In genomic region chr10:11824825-11825224, GRCh38 we compare ENCODE assay signal across 15 cellular contexts. TPM values are rescaled to one million over a fixed set of nuclear protein-coding genes. Genes with fewer than 3 reads are reported as not detected.
DNase-seq lines count a peak whose midpoint lies in the region; ATAC-seq and TF ChIP-seq lines count a peak whose summit lies in the region.
"Had no signal": no experiment of that assay in that cellular context is flagged by ENCODE, and none has a peak within 500 bp of the region (broad histone marks: within the 10 kb centered on the region; RNA-seq: fewer than 3 reads in every experiment).

No MANE protein-coding gene starts in this region.

- TF ChIP-seq CTCF in endodermal cell (conservative IDR thresholded peaks at IDR 0.05) (no peak), mesothelial cell of epicardium (IDR thresholded peaks at IDR 0.05; ENCODE audit: unreplicated experiment) (no peak), upper lobe of right lung (IDR thresholded peaks at IDR 0.05) (no peak)

- H3K36me3 ChIP-seq in endodermal cell (ENCODE audit: control insufficient read depth, insufficient read depth, low read length) (no peaks in the 10 kb centered on the region), upper lobe of right lung (no peaks in the 10 kb centered on the region)

- H3K4me3 Mint-ChIP-seq in activated naive CD4-positive, alpha-beta T cell treated with anti-CD3 and anti-CD28 coated beads, Interleukin-2, amount 50 U/mL, for 24 hours: peak overlapping the region; percentile 47
- no peak overlapping the region for H3K4me3 Mint-ChIP-seq in activated naive CD4-positive, alpha-beta T cell treated with anti-CD3 and anti-CD28 coated beads for 36 hours
- H3K4me3 Mint-ChIP-seq in endodermal cell (peak overlapping the region; percentile 71), mesothelial cell of epicardium (peak overlapping the region; percentile 87)

- 94 to 95% methylated on average over 7 to 11 of the region's 11 CpGs for WGBS in endodermal cell (ENCODE audit: insufficient coverage in 1 of 2, insufficient read length in 1 of 2), 2 experiments

- no peaks in the 10 kb centered on the region for H3K9me3 ChIP-seq in endodermal cell (ENCODE audit: control insufficient read depth, low read length)
- no peaks in the 10 kb centered on the region for H3K9me3 ChIP-seq in upper lobe of right lung

- H3K9ac ChIP-seq in endodermal cell (ENCODE audit: extremely low read depth, low read length, poor library complexity, severe bottlenecking): no peak overlapping the region

- H3K27me3 ChIP-seq in endodermal cell (ENCODE audit: control insufficient read depth, insufficient read depth, low read length, poor library complexity, severe bottlenecking): no peaks in the 10 kb centered on the region
- H3K27me3 ChIP-seq in upper lobe of right lung: no peaks in the 10 kb centered on the region

- H3K4me1 ChIP-seq in endodermal cell (ENCODE audit: control insufficient read depth, insufficient read depth, low read length) (peaks cover 6% of the 10 kb centered on the region), upper lobe of right lung (peaks cover 7% of the 10 kb centered on the region)

- H3K27ac Mint-ChIP-seq in activated naive CD4-positive, alpha-beta T cell treated with anti-CD3 and anti-CD28 coated beads, Interleukin-2, amount 50 U/mL, for 24 hours: no peak overlapping the region
- no peak overlapping the region for H3K27ac Mint-ChIP-seq in activated naive CD4-positive, alpha-beta T cell treated with anti-CD3 and anti-CD28 coated beads for 36 hours
- H3K27ac Mint-ChIP-seq in endodermal cell (no peak overlapping the region), mesothelial cell of epicardium (peak overlapping the region; percentile 76)
- H3K27ac Mint-ChIP-seq: activated B cell treated with CpG ODN at 0.5 μM for 24 hours; activated T-cell treated with anti-CD3 and anti-CD28 coated beads, Interleukin-2, amount 50 U/mL, for 24 hours had no signal

- H3K27me3 Mint-ChIP-seq in activated naive CD4-positive, alpha-beta T cell treated with anti-CD3 and anti-CD28 coated beads, Interleukin-2, amount 50 U/mL, for 24 hours: peaks cover 30% of the 10 kb centered on the region
- peaks cover 36% of the 10 kb centered on the region for H3K27me3 Mint-ChIP-seq in activated naive CD4-positive, alpha-beta T cell treated with anti-CD3 and anti-CD28 coated beads for 36 hours (ENCODE audit: low read depth)
- H3K27me3 Mint-ChIP-seq in endodermal cell (ENCODE audit: insufficient read depth) (peaks cover 8% of the 10 kb centered on the region), mesothelial cell of epicardium (ENCODE audit: low read depth) (peaks cover 4% of the 10 kb centered on the region)

- ATAC-seq in upper lobe of right lung (no peak), HG02885 (IDR thresholded peaks at IDR 0.05; ENCODE audit: poor library complexity, unreplicated experiment) (no peak)
- ATAC-seq: left ventricle myocardium superior had no signal

- DNase-seq in activated naive CD4-positive, alpha-beta T cell treated with anti-CD3 and anti-CD28 coated beads for 36 hours: no peak
- DNase-seq in endodermal cell: no peak
- no peak for DNase-seq in mesothelial cell of epicardium (ENCODE audit: low spot score in 2 of 2, unreplicated experiment in 2 of 2)
- DNase-seq in upper lobe of right lung: no peak
- no peak for DNase-seq in RKO (ENCODE audit: low spot score)
- DNase-seq in NCI-H1436 treated with DMSO at 0.1 percent for 48 hours (lab: John Stamatoyannopoulos, UW): no peak
- DNase-seq: activated B cell treated with CpG ODN at 0.5 μM for 24 hours; activated T-cell treated with anti-CD3 and anti-CD28 coated beads, Interleukin-2, amount 50 U/mL, for 24 hours; KBM-7; left ventricle myocardium superior; NCI-H2171 treated with DMSO at 0.1 percent for 48 hours; Right ventricle myocardium superior; substantia nigra had no signal

- intact Hi-C loops in activated naive CD4-positive, alpha-beta T cell treated with anti-CD3 and anti-CD28 coated beads for 36 hours (cut with micrococcal nuclease): no loop called here
- intact Hi-C loops in upper lobe of right lung (cut with DNase I): no loop called here

- H3K36me3 Mint-ChIP-seq in activated naive CD4-positive, alpha-beta T cell treated with anti-CD3 and anti-CD28 coated beads, Interleukin-2, amount 50 U/mL, for 24 hours: no peaks in the 10 kb centered on the region
- no peaks in the 10 kb centered on the region for H3K36me3 Mint-ChIP-seq in activated naive CD4-positive, alpha-beta T cell treated with anti-CD3 and anti-CD28 coated beads for 36 hours (ENCODE audit: low read depth)
- no peaks in the 10 kb centered on the region for H3K36me3 Mint-ChIP-seq in endodermal cell (ENCODE audit: low read depth)
- H3K36me3 Mint-ChIP-seq in mesothelial cell of epicardium: peaks cover 2% of the 10 kb centered on the region

- peak overlapping the region; percentile 93 for H3K4me3 ChIP-seq in endodermal cell (ENCODE audit: low read length)
- peak overlapping the region; percentile 83 for H3K4me3 ChIP-seq in upper lobe of right lung

- no peaks in the 10 kb centered on the region for H3K9me3 Mint-ChIP-seq in activated naive CD4-positive, alpha-beta T cell treated with anti-CD3 and anti-CD28 coated beads, Interleukin-2, amount 50 U/mL, for 24 hours
- no peaks in the 10 kb centered on the region for H3K9me3 Mint-ChIP-seq in activated naive CD4-positive, alpha-beta T cell treated with anti-CD3 and anti-CD28 coated beads for 36 hours
- H3K9me3 Mint-ChIP-seq in endodermal cell: no peaks in the 10 kb centered on the region
- no peaks in the 10 kb centered on the region for H3K9me3 Mint-ChIP-seq in mesothelial cell of epicardium
- H3K9me3 Mint-ChIP-seq: activated B cell treated with CpG ODN at 0.5 μM for 24 hours; activated T-cell treated with anti-CD3 and anti-CD28 coated beads, Interleukin-2, amount 50 U/mL, for 24 hours had no signal

- H3K4me1 Mint-ChIP-seq in activated naive CD4-positive, alpha-beta T cell treated with anti-CD3 and anti-CD28 coated beads, Interleukin-2, amount 50 U/mL, for 24 hours: peaks cover 11% of the 10 kb centered on the region
- peaks cover 4% of the 10 kb centered on the region for H3K4me1 Mint-ChIP-seq in activated naive CD4-positive, alpha-beta T cell treated with anti-CD3 and anti-CD28 coated beads for 36 hours (ENCODE audit: low read depth)
- H3K4me1 Mint-ChIP-seq in endodermal cell (peaks cover 24% of the 10 kb centered on the region), mesothelial cell of epicardium (peaks cover 39% of the 10 kb centered on the region)

- H3K27ac ChIP-seq in endodermal cell (ENCODE audit: low read depth, low read length): no peak overlapping the region
- H3K27ac ChIP-seq in upper lobe of right lung: peak overlapping the region; percentile 42

- CTCF ChIA-PET in activated naive CD4-positive, alpha-beta T cell treated with anti-CD3 and anti-CD28 coated beads for 36 hours (lab: Charles Lee): interaction anchor here (0.9 to 1.6 kb wide), 2 partner anchors 17 to 42 kb away, joined by 4 read pairs; no protein-coding TSS in a partner anchor

RNA-seq across cellular contexts. Expression of gene PROSER2, which starts 1.7 kb away (rescaled TPM):
- under 1 TPM; 0.57 to 0.83 TPM for total RNA-seq in activated naive CD4-positive, alpha-beta T cell treated with anti-CD3 and anti-CD28 coated beads for 36 hours
- total RNA-seq in endodermal cell: 10 to 100 TPM; 13.2 to 18.9 TPM
- polyA plus RNA-seq in endodermal cell (2013, experiment 1 of 2): 5.6 TPM
- polyA plus RNA-seq in endodermal cell (2013, experiment 2 of 2): 5.0 TPM
- total RNA-seq in mesothelial cell of epicardium: 16.9 to 17.8 TPM (median 17.6 TPM) in 3 replicates
- 33.3 TPM for total RNA-seq in upper lobe of right lung
